In genomic region chr16:74626741-74627416, GRCh38 we compare ENCODE assay signal across 11 cellular contexts. TPM values are rescaled to one million over a fixed set of nuclear protein-coding genes. Genes with fewer than 3 reads are reported as not detected.
DNase-seq lines count a peak whose midpoint lies in the region; ATAC-seq and TF ChIP-seq lines count a peak whose summit lies in the region.
"Had no signal": no experiment of that assay in that cellular context is flagged by ENCODE, and none has a peak within 500 bp of the region (broad histone marks: within the 10 kb centered on the region; RNA-seq: fewer than 3 reads in every experiment).

No MANE protein-coding gene starts in this region.

- DNase-seq in left ventricle myocardium superior (no peak), Right ventricle myocardium superior (no peak), chondrocyte (ENCODE audit: low spot score) (no peak), mesothelial cell of epicardium (ENCODE audit: low spot score in 2 of 2, unreplicated experiment in 2 of 2) (no peak), cerebellar nuclear complex (lab: John Stamatoyannopoulos, UW) (no peak), RPMI8226 (no peak)
- DNase-seq: effector CD4-positive, alpha-beta T cell; NCI-H510A treated with DMSO at 0.1 percent for 48 hours had no signal

- no peaks in the 10 kb centered on the region for H3K9me3 Mint-ChIP-seq in chondrocyte (ENCODE audit: low read depth)
- H3K9me3 Mint-ChIP-seq in mesothelial cell of epicardium, result no peaks in the 10 kb centered on the region
- H3K9me3 Mint-ChIP-seq: CD14-positive monocyte had no signal

- intact Hi-C loops in left ventricle myocardium superior (cut with micrococcal nuclease) (loop anchor here (10.0 kb wide), 1 partner anchor 152 kb away; no protein-coding TSS in a partner anchor), Right ventricle myocardium superior (cut with DNase I) (loop anchor here (10.0 kb wide), 1 partner anchor 162 kb away; no protein-coding TSS in a partner anchor)

- peak; percentile 37 for ATAC-seq in left ventricle myocardium superior
- ATAC-seq in Right ventricle myocardium superior (ENCODE audit: poor library complexity), result no peak
- peak; percentile 61 for ATAC-seq in HG02870 (IDR thresholded peaks at IDR 0.05; ENCODE audit: unreplicated experiment)
- no peak for ATAC-seq in HG03097 (IDR thresholded peaks at IDR 0.05; ENCODE audit: low FRiP score, unreplicated experiment)

- H3K27me3 Mint-ChIP-seq in chondrocyte (ENCODE audit: low read depth), result no peaks in the 10 kb centered on the region
- H3K27me3 Mint-ChIP-seq in mesothelial cell of epicardium (ENCODE audit: low read depth), result no peaks in the 10 kb centered on the region

- TF ChIP-seq CTCF in chondrocyte (IDR thresholded peaks at IDR 0.05) (no peak), mesothelial cell of epicardium (IDR thresholded peaks at IDR 0.05; ENCODE audit: unreplicated experiment) (no peak)

- H3K4me1 Mint-ChIP-seq in chondrocyte (ENCODE audit: low read depth), result peaks cover 45% of the 10 kb centered on the region
- no peaks in the 10 kb centered on the region for H3K4me1 Mint-ChIP-seq in mesothelial cell of epicardium
- H3K4me1 Mint-ChIP-seq: CD14-positive monocyte had no signal

- H3K36me3 Mint-ChIP-seq in chondrocyte (ENCODE audit: low read depth) (peaks cover 25% of the 10 kb centered on the region), mesothelial cell of epicardium (peaks cover 16% of the 10 kb centered on the region)

- peak overlapping the region; percentile 98 for H3K27ac Mint-ChIP-seq in chondrocyte (ENCODE audit: unreplicated experiment)
- H3K27ac Mint-ChIP-seq in mesothelial cell of epicardium, result no peak overlapping the region

- no peak overlapping the region for H3K4me3 Mint-ChIP-seq in chondrocyte (ENCODE audit: unreplicated experiment)
- no peak overlapping the region for H3K4me3 Mint-ChIP-seq in mesothelial cell of epicardium
- H3K4me3 Mint-ChIP-seq: CD14-positive monocyte had no signal

RNA-seq across cellular contexts. Expression of gene GLG1, which starts 20.0 kb away (rescaled TPM):
- total RNA-seq in left ventricle myocardium superior (80.0 TPM), Right ventricle myocardium superior (62.4 TPM), chondrocyte (241 to 277 TPM (median 276 TPM) in 3 replicates), mesothelial cell of epicardium (186 to 193 TPM (median 190 TPM) in 3 replicates)

RNA-seq across cellular contexts. Expression of gene RFWD3, which starts 39.8 kb away (rescaled TPM):
- 4.6 TPM for total RNA-seq in left ventricle myocardium superior
- total RNA-seq in Right ventricle myocardium superior, result 4.4 TPM
- 22.3 to 32.2 TPM (median 23.2 TPM) in 3 replicates for total RNA-seq in chondrocyte
- 32.7 to 36.8 TPM (median 35.3 TPM) in 3 replicates for total RNA-seq in mesothelial cell of epicardium

Comparison
In these comparisons a context has a peak if more than half of its experiments do, and no peak if none do; other contexts are left out.
1. ATAC-seq: peak in left ventricle myocardium superior (single experiment) and HG02870 (single experiment); none in Right ventricle myocardium superior (single experiment) and HG03097 (single experiment).